Comparison of ENCODE assay signal across 17 cellular contexts in genomic region chr2:135791418-135792190, GRCh38. TPM values are rescaled to one million over a fixed set of nuclear protein-coding genes. Genes with fewer than 3 reads are reported as not detected.
DNase-seq lines count a peak whose midpoint lies in the region; ATAC-seq and TF ChIP-seq lines count a peak whose summit lies in the region.
"Had no signal": no experiment of that assay in that cellular context is flagged by ENCODE, and none has a peak within 500 bp of the region (broad histone marks: within the 10 kb centered on the region; RNA-seq: fewer than 3 reads in every experiment).

No MANE protein-coding gene starts in this region.

- no peaks in the 10 kb centered on the region for H3K79me2 ChIP-seq in GM23248 (ENCODE audit: insufficient read depth)

- DNase-seq in GM23248: peak; percentile 14
- DNase-seq in RPMI7951 (ENCODE audit: low read depth): peak; percentile 50
- peak; percentile 26 for DNase-seq in fibroblast of mammary gland (ENCODE audit: low read depth)
- peak; percentile 17 for DNase-seq in skeletal muscle cell (ENCODE audit: low read depth)
- no peak for DNase-seq in DMS53 (lab: John Stamatoyannopoulos, UW)
- DNase-seq in SK-N-DZ (ENCODE audit: low spot score): no peak
- DNase-seq: activated gamma-delta T cell; CD8-positive, alpha-beta T cell; effector CD8-positive, alpha-beta T cell; glutamatergic neuron; islet precursor cell; NCI-H1092 treated with DMSO at 0.1 percent for 48 hours; psoas muscle had no signal

- no peak overlapping the region for H3K27ac ChIP-seq in GM23248
- H3K27ac ChIP-seq: cardiac muscle cell, psoas muscle, tibial nerve had no signal

- no peak overlapping the region for H2AFZ ChIP-seq in GM23248

- H4K20me1 ChIP-seq in GM23248 (ENCODE audit: insufficient read depth): no peaks in the 10 kb centered on the region

- no peaks in the 10 kb centered on the region for H3K9me2 ChIP-seq in GM23248 (ENCODE audit: insufficient read depth)

- no peak overlapping the region for H3K9ac ChIP-seq in GM23248

- TF ChIP-seq CTCF in fibroblast of mammary gland (conservative IDR thresholded peaks at IDR 0.05; ENCODE audit: control insufficient read depth, insufficient read depth, low read depth, low read length): no peak

- 0 out of 2 replicates have a peak, but pooled peaks cover 4% of the 10 kb centered on the region for H3F3A ChIP-seq in GM23248 (ENCODE audit: insufficient read depth)

- no peak for ATAC-seq in GM18498 (IDR thresholded peaks at IDR 0.05; ENCODE audit: unreplicated experiment)
- ATAC-seq: CD8-positive, alpha-beta T cell; psoas muscle; SK-N-SH treated with all-trans-retinoic acid at 6 μM for 48 hours had no signal

- no peaks in the 10 kb centered on the region for H3K9me3 ChIP-seq in GM23248 (ENCODE audit: low read depth)
- H3K9me3 ChIP-seq: psoas muscle had no signal

- peaks cover 9% of the 10 kb centered on the region; the same call in 1 of the 2 replicates for H3K4me1 ChIP-seq in GM23248 (ENCODE audit: insufficient read depth)
- H3K4me1 ChIP-seq: psoas muscle, tibial nerve had no signal

- 92 to 97% methylated on average over 2 of the region's 2 CpGs for WGBS in GM23248 (ENCODE audit: low coverage in 1 of 2, low lambda C conversion rate in 2 of 2, missing lambda C conversion rate in 2 of 2), 2 experiments

- no peaks in the 10 kb centered on the region for H3K36me3 ChIP-seq in GM23248 (ENCODE audit: low read depth)
- H3K36me3 ChIP-seq: cardiac muscle cell had no signal

- in situ Hi-C loops in GM23248 (cut with MboI): no loop called here

- H3K27me3 ChIP-seq in GM23248 (replicated peaks; ENCODE audit: insufficient read depth): no peaks in the 10 kb centered on the region
- H3K27me3 ChIP-seq: cardiac muscle cell, tibial nerve had no signal

- H3K4me3 ChIP-seq in GM23248: no peak overlapping the region
- H3K4me3 ChIP-seq in fibroblast of mammary gland (ENCODE audit: control insufficient read depth, low read depth, low read length): no peak overlapping the region
- no peak overlapping the region for H3K4me3 ChIP-seq in skeletal muscle cell (ENCODE audit: low read depth, low read length)
- H3K4me3 ChIP-seq: cardiac muscle cell, psoas muscle, tibial nerve had no signal

- H3K4me2 ChIP-seq in GM23248 (ENCODE audit: unreplicated experiment): no peak overlapping the region

RNA-seq across cellular contexts. Expression of gene LCT, which starts 45.4 kb away (rescaled TPM):
- total RNA-seq in GM23248 (2014; rRNA removed; shearing (Covaris generic)): under 0.01 and 0.25 TPM in 2 replicates
- polyA plus RNA-seq in GM23248 (2016; fragmentation: Nextera tagmentation; extraction: Ambion mirVana): not detected in 2 replicates
- not detected in 2 replicates for total RNA-seq in RPMI7951 (2014; rRNA removed; shearing (Covaris generic))
- not detected in 2 replicates for polyA plus RNA-seq in SK-N-DZ (2014; cell fraction: cytosol; rRNA removed)
- not detected in 2 replicates for polyA plus RNA-seq in SK-N-DZ (2014; cell fraction: nucleus; rRNA removed)
- polyA plus RNA-seq: cardiac muscle cell had no signal

RNA-seq across cellular contexts. Expression of gene UBXN4, which starts 49.9 kb away (rescaled TPM):
- 60.4 and 69.7 TPM in 2 replicates for total RNA-seq in GM23248 (2014; rRNA removed; shearing (Covaris generic))
- 179 and 193 TPM in 2 replicates for polyA plus RNA-seq in GM23248 (2016; fragmentation: Nextera tagmentation; extraction: Ambion mirVana)
- total RNA-seq in RPMI7951 (2014; rRNA removed; shearing (Covaris generic)): 44.1 and 60.9 TPM in 2 replicates
- polyA plus RNA-seq in SK-N-DZ (2014; cell fraction: cytosol; rRNA removed): 47.9 TPM in 2 replicates
- 123 and 153 TPM in 2 replicates for polyA plus RNA-seq in SK-N-DZ (2014; cell fraction: nucleus; rRNA removed)

Comparison
In these comparisons a context has a peak if more than half of its experiments do, and no peak if none do; other contexts are left out.
1. DNase-seq: peak in GM23248 (single experiment), RPMI7951 (single experiment), fibroblast of mammary gland (single experiment) and skeletal muscle cell (single experiment); none in DMS53 (single experiment) and SK-N-DZ (single experiment).